ENCODE assay signal across 8 cellular contexts in the genomic region with DNA sequence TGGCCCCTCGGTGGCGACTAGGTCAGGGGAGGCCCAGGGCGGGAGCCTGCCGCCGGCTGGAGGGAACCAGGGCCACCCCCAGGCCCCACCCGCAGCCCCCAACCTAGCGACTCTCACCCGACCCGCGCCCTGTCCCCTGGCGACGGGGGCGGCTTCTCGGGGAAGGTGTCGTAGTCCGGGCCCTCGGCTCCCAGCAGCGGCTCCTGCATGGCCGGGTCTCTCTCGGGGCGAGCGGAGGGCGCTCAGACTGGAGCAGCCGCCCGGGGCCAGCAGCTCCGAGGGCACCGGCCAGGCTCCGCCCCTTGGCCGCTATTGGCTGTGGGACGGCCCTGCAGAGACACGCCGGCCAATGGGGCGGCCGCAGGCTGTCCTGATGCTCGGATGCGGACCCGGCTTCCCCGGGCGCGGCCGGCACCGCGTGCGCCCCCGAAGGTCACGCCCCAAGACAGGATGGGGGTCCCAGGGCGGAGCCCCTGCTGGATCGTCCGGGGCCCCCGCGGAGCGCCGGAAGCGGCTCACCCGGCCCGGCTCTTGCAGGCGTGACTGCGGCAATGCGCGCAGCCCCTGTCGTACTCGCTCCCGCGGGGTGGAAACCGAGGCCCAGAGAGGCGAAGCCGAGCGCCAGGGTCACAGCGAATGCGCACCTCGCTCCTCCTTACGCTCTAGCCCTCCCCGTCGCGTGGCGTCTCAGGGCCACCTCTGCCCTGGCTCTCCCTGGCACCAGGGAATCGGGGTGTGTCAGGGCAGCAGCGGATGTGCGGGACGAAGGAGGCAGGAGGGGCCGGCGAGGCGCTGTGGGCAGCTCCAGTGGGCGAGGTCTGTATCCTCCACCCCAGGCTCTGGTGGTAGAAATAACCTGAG. TPM values are rescaled to one million over a fixed set of nuclear protein-coding genes. Genes with fewer than 3 reads are reported as not detected.
DNase-seq lines count a peak whose midpoint lies in the region; ATAC-seq and TF ChIP-seq lines count a peak whose summit lies in the region.

A gene with protein sequence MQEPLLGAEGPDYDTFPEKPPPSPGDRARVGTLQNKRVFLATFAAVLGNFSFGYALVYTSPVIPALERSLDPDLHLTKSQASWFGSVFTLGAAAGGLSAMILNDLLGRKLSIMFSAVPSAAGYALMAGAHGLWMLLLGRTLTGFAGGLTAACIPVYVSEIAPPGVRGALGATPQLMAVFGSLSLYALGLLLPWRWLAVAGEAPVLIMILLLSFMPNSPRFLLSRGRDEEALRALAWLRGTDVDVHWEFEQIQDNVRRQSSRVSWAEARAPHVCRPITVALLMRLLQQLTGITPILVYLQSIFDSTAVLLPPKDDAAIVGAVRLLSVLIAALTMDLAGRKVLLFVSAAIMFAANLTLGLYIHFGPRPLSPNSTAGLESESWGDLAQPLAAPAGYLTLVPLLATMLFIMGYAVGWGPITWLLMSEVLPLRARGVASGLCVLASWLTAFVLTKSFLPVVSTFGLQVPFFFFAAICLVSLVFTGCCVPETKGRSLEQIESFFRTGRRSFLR (minus strand): TSS at position 249 of the 861 bp plus-strand sequence. CDS start 40 bp downstream, at position 209.

- TF ChIP-seq EP300 in neural cell (conservative IDR thresholded peaks at IDR 0.05; ENCODE audit: poor library complexity, severe bottlenecking): no peak

- H3K36me3 ChIP-seq in KOPT-K1 (ENCODE audit: insufficient read depth, low read length) (no peaks in the 10 kb centered on the region), neural cell (ENCODE audit: insufficient read depth, low read length) (no peaks in the 10 kb centered on the region)

- H3K9me3 ChIP-seq in KOPT-K1 (ENCODE audit: insufficient read depth, low read length, poor library complexity, severe bottlenecking): no peaks in the 10 kb centered on the region
- H3K9me3 ChIP-seq in neural cell (ENCODE audit: low read length): no peaks in the 10 kb centered on the region

- peak within 1 kb of the TSS; percentile 72 for H3K9ac ChIP-seq in neural cell (ENCODE audit: low read length)

- no peaks in the 10 kb centered on the region for H3K9me3 Mint-ChIP-seq in stimulated activated naive CD8-positive, alpha-beta T cell treated with anti-CD3 and anti-CD28 coated beads, Interleukin-15, Interleukin-2, amounts not matched to agents 100 ng/mL and 50 ng/mL, for 24 hours

- no peaks in the 10 kb centered on the region for H3K9me2 ChIP-seq in neural cell (ENCODE audit: insufficient read depth, low read length)

- no peaks in the 10 kb centered on the region for H3F3A ChIP-seq in neural cell (ENCODE audit: insufficient read depth, low read length, poor library complexity, severe bottlenecking)

- H3K27me3 ChIP-seq in neural cell (ENCODE audit: insufficient read depth, low read depth, low read length): no peaks in the 10 kb centered on the region

- no peak for TF ChIP-seq CTCF in foreskin fibroblast (IDR thresholded peaks at IDR 0.05; ENCODE audit: low read depth, low read length)
- TF ChIP-seq CTCF in neural cell (IDR thresholded peaks at IDR 0.05; ENCODE audit: poor library complexity, severe bottlenecking): peak; percentile 21

- H3K4me3 Mint-ChIP-seq in stimulated activated naive CD8-positive, alpha-beta T cell treated with anti-CD3 and anti-CD28 coated beads, Interleukin-15, Interleukin-2, amounts not matched to agents 100 ng/mL and 50 ng/mL, for 24 hours: peak within 1 kb of the TSS; percentile 81

- peak; percentile 87 for ATAC-seq in GM21825 (IDR thresholded peaks at IDR 0.05; ENCODE audit: unreplicated experiment)

- peak; percentile 28 for TF ChIP-seq RAD21 in neural cell (conservative IDR thresholded peaks at IDR 0.05)

- H3K27me3 Mint-ChIP-seq in stimulated activated naive CD8-positive, alpha-beta T cell treated with anti-CD3 and anti-CD28 coated beads, Interleukin-15, Interleukin-2, amounts not matched to agents 100 ng/mL and 50 ng/mL, for 24 hours: no peaks in the 10 kb centered on the region

- peak within 1 kb of the TSS; percentile 95 for H2AFZ ChIP-seq in neural cell (ENCODE audit: low read depth, low read length)

- H4K20me1 ChIP-seq in neural cell (ENCODE audit: insufficient read depth): no peaks in the 10 kb centered on the region

- H3K4me1 Mint-ChIP-seq in stimulated activated naive CD8-positive, alpha-beta T cell treated with anti-CD3 and anti-CD28 coated beads, Interleukin-15, Interleukin-2, amounts not matched to agents 100 ng/mL and 50 ng/mL, for 24 hours (ENCODE audit: low read depth): peaks cover 9% of the 10 kb centered on the region

- H3K27ac Mint-ChIP-seq in stimulated activated naive CD8-positive, alpha-beta T cell treated with anti-CD3 and anti-CD28 coated beads, Interleukin-15, Interleukin-2, amounts not matched to agents 100 ng/mL and 50 ng/mL, for 24 hours: peak within 1 kb of the TSS; percentile 67

- peak; percentile 86 for DNase-seq in EH (ENCODE audit: low read depth)
- peak; percentile 78 to 90 for DNase-seq in SHP77 (lab: John Stamatoyannopoulos, UW)
- DNase-seq in activated gamma-delta T cell (lab: John Stamatoyannopoulos, UW): peak; percentile 83
- DNase-seq in foreskin fibroblast: peak; percentile 78 to 94

- H3K79me2 ChIP-seq in neural cell (replicated peaks; ENCODE audit: insufficient read depth, low read length): no peaks in the 10 kb centered on the region

- H3K4me3 ChIP-seq in foreskin fibroblast (ENCODE audit: low read depth in 1 of 2, low read length in 2 of 2): peak within 1 kb of the TSS; percentile 63 to 69
- H3K4me3 ChIP-seq in neural cell (ENCODE audit: low read length): peak within 1 kb of the TSS; percentile 87

- H3K36me3 Mint-ChIP-seq in stimulated activated naive CD8-positive, alpha-beta T cell treated with anti-CD3 and anti-CD28 coated beads, Interleukin-15, Interleukin-2, amounts not matched to agents 100 ng/mL and 50 ng/mL, for 24 hours (ENCODE audit: low read depth): no peaks in the 10 kb centered on the region

- H3K27ac ChIP-seq in KOPT-K1 (ENCODE audit: low read depth, low read length, poor library complexity, severe bottlenecking): peak within 1 kb of the TSS; percentile 31
- peak within 1 kb of the TSS; percentile 39 for H3K27ac ChIP-seq in neural cell (ENCODE audit: low read length)

- H3K4me2 ChIP-seq in neural cell (ENCODE audit: low read length): peak within 1 kb of the TSS; percentile 82

TF ChIP-seq in neural cell, 6 proteins besides CTCF, POLR2A, EP300 and RAD21:
- TF ChIP-seq TAF1 (IDR thresholded peaks at IDR 0.05; ENCODE audit: low read depth) (peak; percentile 58), MXI1 (conservative IDR thresholded peaks at IDR 0.05; ENCODE audit: poor library complexity, severe bottlenecking) (peak; percentile 92), SMC3 (conservative IDR thresholded peaks at IDR 0.05; ENCODE audit: poor library complexity) (peak; percentile 46), EZH2 (IDR thresholded peaks at IDR 0.05; ENCODE audit: borderline replicate concordance, insufficient read depth, low read length, poor library complexity, severe bottlenecking) (no peak), POLR2AphosphoS5 (IDR thresholded peaks at IDR 0.05) (peak; percentile 45), REST (IDR thresholded peaks at IDR 0.05; ENCODE audit: borderline replicate concordance) (peak; percentile 21)

RNA-seq across cellular contexts. Expression of the gene that starts here (rescaled TPM):
- 11.5 and 17.9 TPM in 2 replicates for polyA plus RNA-seq in neural cell
- 18.5 and 23.9 TPM in 2 replicates for polyA minus RNA-seq in neural cell

Comparison
In these comparisons a context has a peak if more than half of its experiments do, and no peak if none do; other contexts are left out.
1. Peak in every context shown above with its lines: DNase-seq, ATAC-seq, H3K4me3 ChIP-seq and H3K27ac ChIP-seq.